Comparison of ENCODE assay signal across 15 cellular contexts in genomic region chr10:132437511-132437910, GRCh38. TPM values are rescaled to one million over a fixed set of nuclear protein-coding genes. Genes with fewer than 3 reads are reported as not detected.
DNase-seq lines count a peak whose midpoint lies in the region; ATAC-seq and TF ChIP-seq lines count a peak whose summit lies in the region.
"Had no signal": no experiment of that assay in that cellular context is flagged by ENCODE, and none has a peak within 500 bp of the region (broad histone marks: within the 10 kb centered on the region; RNA-seq: fewer than 3 reads in every experiment).

No MANE protein-coding gene starts in this region.

- no peak overlapping the region for H3K56ac ChIP-seq in mesendoderm (ENCODE audit: low read length)

- DNase-seq in mucosa of descending colon (peak in 2 of 3 donors; percentile 25 to 38), type B pancreatic cell (ENCODE audit: extremely low spot score, unreplicated experiment) (no peak), mesendoderm (no peak), SW 1271 (lab: John Stamatoyannopoulos, UW) (no peak)
- DNase-seq: ACHN; CD4-positive, alpha-beta memory T cell; DMS79; HCEC 1CT; HFFc6 had no signal

- H3K18ac ChIP-seq in mesendoderm (ENCODE audit: low read length): no peak overlapping the region

- H3K27ac ChIP-seq in BLaER1 treated with 17β-estradiol and CSF1 and Interleukin-3, amounts not matched to agents 10 nM and 100 nM: peak overlapping the region in 9 of 11 experiments; percentile 2 to 58 (median 30); a peak in 13 of 22 replicates
- no peak overlapping the region for H3K27ac ChIP-seq in mesendoderm (ENCODE audit: low read depth, low read length)
- H3K27ac ChIP-seq: C4-2B, HL-60 had no signal

- H3K4me1 Mint-ChIP-seq in brain (peaks cover 39% of the 10 kb centered on the region), type B pancreatic cell (ENCODE audit: unreplicated experiment) (peaks cover 11% of the 10 kb centered on the region)

- no peak overlapping the region for H3K4ac ChIP-seq in mesendoderm (ENCODE audit: low read depth, low read length)

- peaks cover 37 to 84% (median 76%) of the 10 kb centered on the region in 10 experiments for H3K4me1 ChIP-seq in BLaER1 treated with 17β-estradiol and CSF1 and Interleukin-3, amounts not matched to agents 10 nM and 100 nM
- H3K4me1 ChIP-seq in mucosa of descending colon (ENCODE audit: low read depth): no peaks in the 10 kb centered on the region
- H3K4me1 ChIP-seq in mesendoderm (ENCODE audit: control insufficient read depth, low read depth, low read length): no peaks in the 10 kb centered on the region

- no peak for ATAC-seq in mucosa of descending colon
- no peak for ATAC-seq in GM21825 (IDR thresholded peaks at IDR 0.05; ENCODE audit: unreplicated experiment)
- ATAC-seq: GM12878 had no signal

- H3K27ac Mint-ChIP-seq in brain (peak overlapping the region in 3 of 5 experiments; percentile 37 to 46 (median 39)), type B pancreatic cell (peak overlapping the region; percentile 39)
- H3K27ac Mint-ChIP-seq: CD4-positive, alpha-beta memory T cell; HFFc6 had no signal

- H2BK5ac ChIP-seq in mesendoderm (ENCODE audit: low read length): no peak overlapping the region

- peaks cover 0 to 9% (median 0%) of the 10 kb centered on the region in 11 experiments; a peak in 3 of 22 replicates for H3K9me3 ChIP-seq in BLaER1 treated with 17β-estradiol and CSF1 and Interleukin-3, amounts not matched to agents 10 nM and 100 nM (replicated peaks in 1 of 11)
- H3K9me3 ChIP-seq in mucosa of descending colon: no peaks in the 10 kb centered on the region

- no peak overlapping the region for H2AK5ac ChIP-seq in mesendoderm (ENCODE audit: low read length)

- H2BK15ac ChIP-seq in mesendoderm (replicated peaks; ENCODE audit: low read depth): no peak overlapping the region

- H4K8ac ChIP-seq in mesendoderm (ENCODE audit: low read depth, low read length): no peak overlapping the region

- H3K79me2 ChIP-seq in mesendoderm (ENCODE audit: control insufficient read depth, insufficient read depth, low read length): no peaks in the 10 kb centered on the region

- no peaks in the 10 kb centered on the region for H3K27me3 ChIP-seq in BLaER1 treated with 17β-estradiol and CSF1 and Interleukin-3, amounts not matched to agents 10 nM and 100 nM
- H3K27me3 ChIP-seq in mesendoderm (ENCODE audit: insufficient read depth, low read length, poor library complexity): no peaks in the 10 kb centered on the region

- no peak overlapping the region for H4K5ac ChIP-seq in mesendoderm (ENCODE audit: low read length)

- H4K20me1 ChIP-seq in BLaER1 treated with 17β-estradiol and CSF1 and Interleukin-3, amounts not matched to agents 10 nM and 100 nM: no peaks in the 10 kb centered on the region

- H3K9me3 Mint-ChIP-seq in brain (peaks cover 0 to 5% (median 0%) of the 10 kb centered on the region in 5 experiments), type B pancreatic cell (no peaks in the 10 kb centered on the region)
- H3K9me3 Mint-ChIP-seq: CD4-positive, alpha-beta memory T cell had no signal

- no peak overlapping the region for H3K23ac ChIP-seq in mesendoderm (ENCODE audit: low read length)

- no peaks in the 10 kb centered on the region for H3K36me3 Mint-ChIP-seq in brain
- H3K36me3 Mint-ChIP-seq in type B pancreatic cell: peaks cover 4% of the 10 kb centered on the region
- H3K36me3 Mint-ChIP-seq: CD4-positive, alpha-beta memory T cell had no signal

- peak overlapping the region in 6 of 11 experiments; percentile 1 to 42 (median 23); a peak in 7 of 22 replicates for H3K9ac ChIP-seq in BLaER1 treated with 17β-estradiol and CSF1 and Interleukin-3, amounts not matched to agents 10 nM and 100 nM
- H3K9ac ChIP-seq in mesendoderm (ENCODE audit: low read length): no peak overlapping the region

- H3K4me3 Mint-ChIP-seq in brain (no peak overlapping the region), type B pancreatic cell (no peak overlapping the region)
- H3K4me3 Mint-ChIP-seq: CD4-positive, alpha-beta memory T cell; HFFc6 had no signal

- H3K36me3 ChIP-seq in BLaER1 treated with 17β-estradiol and CSF1 and Interleukin-3, amounts not matched to agents 10 nM and 100 nM: no peaks in the 10 kb centered on the region
- H3K36me3 ChIP-seq in mucosa of descending colon (ENCODE audit: low read depth): no peaks in the 10 kb centered on the region
- peaks cover 1% of the 10 kb centered on the region for H3K36me3 ChIP-seq in mesendoderm (ENCODE audit: control insufficient read depth, insufficient read depth, low read length)

- no CpG with 5 or more reads among the region's 11 CpGs for WGBS in mesendoderm (ENCODE audit: extremely low coverage, insufficient coverage, low lambda C conversion rate)

- intact Hi-C loops in mucosa of descending colon (cut with DNase I, micrococcal nuclease): no loop called here

- no peak overlapping the region for H2BK120ac ChIP-seq in mesendoderm (ENCODE audit: low read depth, low read length)

- no peak overlapping the region for H3K4me3 ChIP-seq in BLaER1 treated with 17β-estradiol and CSF1 and Interleukin-3, amounts not matched to agents 10 nM and 100 nM
- H3K4me3 ChIP-seq in mucosa of descending colon: no peak overlapping the region
- no peak overlapping the region for H3K4me3 ChIP-seq in mesendoderm (ENCODE audit: low read length)
- H3K4me3 ChIP-seq: GM12878 had no signal

- TF ChIP-seq CTCF in brain (conservative IDR thresholded peaks at IDR 0.05): no peak
- no peak for TF ChIP-seq CTCF in mucosa of descending colon (IDR thresholded peaks at IDR 0.05)
- TF ChIP-seq CTCF in type B pancreatic cell (conservative IDR thresholded peaks at IDR 0.05): no peak

- no peaks in the 10 kb centered on the region for H3K27me3 Mint-ChIP-seq in brain
- H3K27me3 Mint-ChIP-seq in type B pancreatic cell: no peaks in the 10 kb centered on the region
- H3K27me3 Mint-ChIP-seq: CD4-positive, alpha-beta memory T cell had no signal

- H3K4me2 ChIP-seq in BLaER1 treated with 17β-estradiol and CSF1 and Interleukin-3, amounts not matched to agents 10 nM and 100 nM: peak overlapping the region; percentile 36 to 88 (median 71)
- H3K4me2 ChIP-seq in mesendoderm (ENCODE audit: low read length): no peak overlapping the region

- no peaks in the 10 kb centered on the region for H3K79me1 ChIP-seq in mesendoderm (ENCODE audit: low read length)

RNA-seq across cellular contexts. Expression of gene PWWP2B, which starts 40.5 kb away (rescaled TPM):
- polyA plus RNA-seq in brain (ENCODE audit: insufficient read depth, low read depth, low replicate concordance): 16.0 TPM
- total RNA-seq in mucosa of descending colon (10 to 100 TPM; 37.7 to 55.6 (median 41.7) TPM), type B pancreatic cell (ENCODE audit: low replicate concordance) (22.6 and 41.4 TPM in 2 replicates)
- polyA plus RNA-seq in mesendoderm (2013, experiment 1 of 2): 4.0 TPM
- polyA plus RNA-seq in mesendoderm (2013, experiment 2 of 2): 3.9 TPM

Comparison
In these comparisons a context has a peak if more than half of its experiments do, and no peak if none do; other contexts are left out.
1. DNase-seq: peak in mucosa of descending colon (2 of 3); none in type B pancreatic cell (single experiment), mesendoderm (single experiment) and SW 1271 (0 of 2).